Comparison of ENCODE assay signal across 27 cellular contexts in the genomic region with DNA sequence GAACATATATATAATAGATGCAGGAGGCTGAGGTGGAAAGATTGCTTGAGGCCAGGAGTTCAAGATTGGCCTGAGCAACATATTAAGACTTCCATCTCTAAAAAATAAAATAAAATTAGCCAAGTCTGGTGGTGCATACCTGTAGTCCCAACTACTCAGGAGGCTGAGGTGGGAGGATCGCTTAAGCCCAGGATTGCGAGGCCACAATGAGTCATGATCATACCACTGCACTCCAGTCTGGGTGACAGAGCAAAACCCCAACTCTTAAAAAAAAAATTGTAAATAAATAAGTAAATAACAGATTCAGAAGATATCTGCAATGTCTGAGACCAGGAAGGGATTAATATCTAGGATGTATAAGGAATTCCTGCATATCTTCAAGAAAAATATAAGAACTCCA. TPM values are rescaled to one million over a fixed set of nuclear protein-coding genes. Genes with fewer than 3 reads are reported as not detected.
DNase-seq lines count a peak whose midpoint lies in the region; ATAC-seq, FAIRE-seq and TF ChIP-seq lines count a peak whose summit lies in the region.
"Had no signal": no experiment of that assay in that cellular context is flagged by ENCODE, and none has a peak within 500 bp of the region (broad histone marks: within the 10 kb centered on the region; RNA-seq: fewer than 3 reads in every experiment).

No MANE protein-coding gene starts in this region.

- no peaks in the 10 kb centered on the region for H3K36me3 Mint-ChIP-seq in natural killer cell
- peaks cover 25% of the 10 kb centered on the region for H3K36me3 Mint-ChIP-seq in stimulated activated memory B cell treated with anti-CD40 and anti-IgM and Interleukin-4, amounts not matched to agents 10 μg/mL and 1 μg/mL and 100 μg/mL, for 72 hours

- no peak for TF ChIP-seq CTCF in natural killer cell (IDR thresholded peaks at IDR 0.05)

- peaks cover 79 to 89% of the 10 kb centered on the region in 2 donors for H3K4me1 Mint-ChIP-seq in natural killer cell
- H3K4me1 Mint-ChIP-seq in stimulated activated memory B cell treated with anti-CD40 and anti-IgM and Interleukin-4, amounts not matched to agents 10 μg/mL and 1 μg/mL and 100 μg/mL, for 72 hours, result peaks cover 86% of the 10 kb centered on the region

- intact Hi-C loops in natural killer cell (cut with micrococcal nuclease), result no loop called here

- FAIRE-seq in RCC 7860 (lab: Jason Lieb, UNC), result peak; percentile 5
- FAIRE-seq: endometrium, small intestine had no signal

- in situ Hi-C loops in ACHN (cut with HindIII; ENCODE audit: low pct_ligation_motif_present, low pct_unique_long_range_greater_than_20kb, low sequenced_read_pairs), result no loop called here

- peak; percentile 24 for DNase-seq in ELR (ENCODE audit: low read depth)
- DNase-seq in RCC 7860 (ENCODE audit: low spot score), result no peak
- peak; percentile 9 for DNase-seq in natural killer cell
- DNase-seq in ACHN, result no peak
- no peak for DNase-seq in activated CD4-positive, alpha-beta T cell treated with anti-CD3 and anti-CD28 coated beads for 4 hours
- DNase-seq: activated CD4-positive, alpha-beta T cell treated with anti-CD3 and anti-CD28 coated beads, Interleukin-2, amount 50 U/mL, for 4 hours; activated gamma-delta T cell; activated naive CD8-positive, alpha-beta T cell treated with anti-CD3 and anti-CD28 coated beads, Interleukin-2, amount 50 U/mL, for 24 hours; activated T-cell treated with anti-CD3 and anti-CD28 coated beads for 4 hours; CD4-positive, alpha-beta T cell; central memory CD4-positive, alpha-beta T cell; dermis blood vessel endothelial cell; EL; esophagus squamous epithelium; foreskin melanocyte; HFFc6; left cardiac atrium; NCI-H1105; NCI-H1930; NCI-H2227 treated with DMSO at 0.1 percent for 48 hours; SJCRH30; small intestine; stimulated activated CD4-positive, alpha-beta T cell treated with anti-CD3 and anti-CD28 coated beads, Interleukin-1b, Interleukin-23, amount 100 ng/mL, for 48 hours had no signal

- peak overlapping the region; percentile 65 to 75 for H3K27ac Mint-ChIP-seq in natural killer cell
- H3K27ac Mint-ChIP-seq in stimulated activated memory B cell treated with anti-CD40 and anti-IgM and Interleukin-4, amounts not matched to agents 10 μg/mL and 1 μg/mL and 100 μg/mL, for 72 hours, result peak overlapping the region; percentile 33
- H3K27ac Mint-ChIP-seq: activated naive CD8-positive, alpha-beta T cell treated with anti-CD3 and anti-CD28 coated beads, Interleukin-2, amount 50 U/mL, for 24 hours; CD4-positive, alpha-beta T cell had no signal

- H3K4me3 Mint-ChIP-seq in natural killer cell, result no peak overlapping the region
- H3K4me3 Mint-ChIP-seq in stimulated activated memory B cell treated with anti-CD40 and anti-IgM and Interleukin-4, amounts not matched to agents 10 μg/mL and 1 μg/mL and 100 μg/mL, for 72 hours, result no peak overlapping the region
- H3K4me3 Mint-ChIP-seq: activated naive CD8-positive, alpha-beta T cell treated with anti-CD3 and anti-CD28 coated beads, Interleukin-2, amount 50 U/mL, for 24 hours; HFFc6 had no signal

- H3K27me3 Mint-ChIP-seq in natural killer cell (ENCODE audit: low read depth in 2 of 2), result no peaks in the 10 kb centered on the region
- no peaks in the 10 kb centered on the region for H3K27me3 Mint-ChIP-seq in stimulated activated memory B cell treated with anti-CD40 and anti-IgM and Interleukin-4, amounts not matched to agents 10 μg/mL and 1 μg/mL and 100 μg/mL, for 72 hours
- H3K27me3 Mint-ChIP-seq: activated naive CD8-positive, alpha-beta T cell treated with anti-CD3 and anti-CD28 coated beads, Interleukin-2, amount 50 U/mL, for 24 hours; CD4-positive, alpha-beta T cell had no signal

- H3K9me3 Mint-ChIP-seq in natural killer cell, result no peaks in the 10 kb centered on the region
- H3K9me3 Mint-ChIP-seq in stimulated activated memory B cell treated with anti-CD40 and anti-IgM and Interleukin-4, amounts not matched to agents 10 μg/mL and 1 μg/mL and 100 μg/mL, for 72 hours, result no peaks in the 10 kb centered on the region
- H3K9me3 Mint-ChIP-seq: activated naive CD8-positive, alpha-beta T cell treated with anti-CD3 and anti-CD28 coated beads, Interleukin-2, amount 50 U/mL, for 24 hours; CD4-positive, alpha-beta T cell; HFFc6 had no signal

- ATAC-seq in natural killer cell (no peak), GM19324 (IDR thresholded peaks at IDR 0.05; ENCODE audit: low FRiP score, unreplicated experiment) (no peak)
- no peak for ATAC-seq in stimulated activated memory B cell treated with anti-CD40 and anti-IgM and Interleukin-4, amounts not matched to agents 10 μg/mL and 1 μg/mL and 100 μg/mL, for 72 hours
- ATAC-seq: activated naive CD8-positive, alpha-beta T cell treated with anti-CD3 and anti-CD28 coated beads, Interleukin-2, amount 50 U/mL, for 24 hours; left cardiac atrium; Panc1 had no signal

RNA-seq across cellular contexts. Expression of gene B4GALT1, which starts 19.4 kb away (rescaled TPM):
- 100 to 1,000 TPM; 122 to 143 (median 128) TPM for total RNA-seq in natural killer cell

Comparison
In these comparisons a context has a peak if more than half of its experiments do, and no peak if none do; other contexts are left out.
1. DNase-seq: peak in ELR (single experiment) and natural killer cell (single experiment); none in RCC 7860 (single experiment), ACHN (single experiment) and activated CD4-positive, alpha-beta T cell treated with anti-CD3 and anti-CD28 coated beads for 4 hours (0 of 2).